1 cellular context compared by ENCODE assay signal in genomic region chr3:151144756-151145155, GRCh38.
TF ChIP-seq lines count a peak whose summit lies in the region.

No MANE protein-coding gene starts in this region.

TF ChIP-seq in GM23338, 12 proteins besides CTCF, POLR2A, EP300 and RAD21 (continued from another document):
- no peak for TF ChIP-seq ZNF462 (CRISPR knock-in tag; IDR thresholded peaks at IDR 0.05)
